In the genomic region with DNA sequence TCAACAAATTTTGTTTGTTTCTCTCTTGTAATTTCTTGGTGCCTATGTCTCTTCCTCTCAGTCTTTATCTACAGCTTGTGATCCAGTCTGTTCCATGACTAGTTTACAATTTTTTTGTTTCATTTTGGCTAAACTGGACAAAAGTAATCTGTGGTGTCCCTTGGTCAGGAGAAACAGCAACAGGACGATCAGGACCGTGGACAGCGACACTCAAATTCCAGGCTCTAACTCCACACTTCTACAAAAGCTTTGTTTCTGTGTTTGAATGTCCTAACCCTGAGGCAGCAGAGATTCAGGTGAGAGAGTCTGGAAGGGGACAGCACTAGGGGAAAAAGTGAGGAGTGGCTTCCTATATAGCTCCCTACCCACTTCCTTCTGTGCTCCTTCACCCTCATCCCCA, we compare ENCODE assay signal across 8 cellular contexts.
DNase-seq lines count a peak whose midpoint lies in the region; ATAC-seq and TF ChIP-seq lines count a peak whose summit lies in the region.

No MANE protein-coding gene starts in this region.

- ATAC-seq in HG03135 (IDR thresholded peaks at IDR 0.05; ENCODE audit: unreplicated experiment): no peak

- no peak overlapping the region for H3K4me3 ChIP-seq in choroid plexus epithelial cell (ENCODE audit: low read depth, low read length)

- TF ChIP-seq CTCF in choroid plexus epithelial cell (conservative IDR thresholded peaks at IDR 0.05; ENCODE audit: low read depth, low read length): no peak

- peak; percentile 8 for DNase-seq in DMS 273 (lab: John Stamatoyannopoulos, UW; ENCODE audit: unreplicated experiment)
- DNase-seq in DMS 273 treated with DMSO at 0.1 percent for 48 hours (lab: John Stamatoyannopoulos, UW): no peak
- DNase-seq in Kasumi-1 (lab: John Stamatoyannopoulos, UW): peak; percentile 54 to 55
- DNase-seq in choroid plexus epithelial cell (ENCODE audit: low read depth): peak; percentile 49
- peak; percentile 48 for DNase-seq in myocyte (ENCODE audit: low read depth)
- no peak for DNase-seq in activated CD4-positive, CD25-positive, alpha-beta regulatory T cell (lab: John Stamatoyannopoulos, UW)
- DNase-seq in effector CD4-positive, alpha-beta T cell: no peak

Comparison
In these comparisons a context has a peak if more than half of its experiments do, and no peak if none do; other contexts are left out.
1. DNase-seq: peak in DMS 273 (single experiment), Kasumi-1 (2 of 2), choroid plexus epithelial cell (single experiment) and myocyte (single experiment); none in DMS 273 treated with DMSO at 0.1 percent for 48 hours (single experiment), activated CD4-positive, CD25-positive, alpha-beta regulatory T cell (0 of 4) and effector CD4-positive, alpha-beta T cell (single experiment).